Comparison of ENCODE assay signal across 1 cellular context in genomic region chr18:3874593-3874992, GRCh38.
TF ChIP-seq lines count a peak whose summit lies in the region.

No MANE protein-coding gene starts in this region.

TF ChIP-seq in IMR-90, 13 proteins besides CTCF, POLR2A, EP300 and RAD21:
- TF ChIP-seq MAFK (IDR thresholded peaks at IDR 0.05; ENCODE audit: low read depth, low read length), result no peak
- TF ChIP-seq ELK1 (IDR thresholded peaks at IDR 0.05; ENCODE audit: borderline replicate concordance, low read depth, low read length), result no peak
- TF ChIP-seq RFX5 (IDR thresholded peaks at IDR 0.05; ENCODE audit: low read depth, low read length), result no peak
- TF ChIP-seq RCOR1 (IDR thresholded peaks at IDR 0.05; ENCODE audit: insufficient replicate concordance, low read length), result no peak
- no peak for TF ChIP-seq SMC3 (IDR thresholded peaks at IDR 0.05; ENCODE audit: low read depth, low read length)
- no peak for TF ChIP-seq MXI1 (IDR thresholded peaks at IDR 0.05; ENCODE audit: borderline replicate concordance, low read depth, low read length)
- no peak for TF ChIP-seq CEBPB (IDR thresholded peaks at IDR 0.05; ENCODE audit: low read depth, low read length)
- no peak for TF ChIP-seq NFE2L2 (IDR thresholded peaks at IDR 0.05; ENCODE audit: low read depth, low read length)
- no peak for TF ChIP-seq BHLHE40 (IDR thresholded peaks at IDR 0.05; ENCODE audit: low read depth, low read length)
- no peak for TF ChIP-seq CHD1 (IDR thresholded peaks at IDR 0.05; ENCODE audit: low read depth, low read length)
